16 cellular contexts compared by ENCODE assay signal in genomic region chr9:5110867-5111681, GRCh38.
"Had no signal": no experiment of that assay in that cellular context is flagged by ENCODE, and none has a peak within 500 bp of the region (broad histone marks: within the 10 kb centered on the region; RNA-seq: fewer than 3 reads in every experiment).

No MANE protein-coding gene starts in this region.

- DNase-seq: activated CD4-positive, alpha-beta T cell treated with anti-CD3 and anti-CD28 coated beads, Interleukin-2, amount 10 ng/mL, durations not matched to agents 24 days and 14 days; activated effector memory CD4-positive, alpha-beta T cell treated with anti-CD3 and anti-CD28 coated beads, Interleukin-2, amount 50 U/mL, for 16 hours; activated T-cell treated with anti-CD3 and anti-CD28 coated beads, Interleukin-2, amount 50 U/mL, for 72 hours; cortex of kidney; gastrocnemius medialis; mesenchymal stem cell; naive thymus-derived CD4-positive, alpha-beta T cell; stimulated activated naive B cell treated with anti-CD40 and anti-IgM and Interleukin-4, amounts not matched to agents 10 μg/mL and 1 μg/mL and 100 μg/mL, for 72 hours; T-cell; uterus had no signal

- H3K27me3 ChIP-seq: breast epithelium, gastrocnemius medialis, heart left ventricle, neural progenitor cell, pancreas, tibial artery, uterus had no signal

- H3K9me3 Mint-ChIP-seq: activated naive CD4-positive, alpha-beta T cell treated with anti-CD3 and anti-CD28 coated beads, Interleukin-2, amount 50 U/mL, for 24 hours; neural progenitor cell had no signal

- H3K36me3 ChIP-seq: neural progenitor cell, uterus had no signal

- H3K4me2 ChIP-seq: neural progenitor cell had no signal

- H3K4me3 Mint-ChIP-seq: activated CD4-positive, alpha-beta T cell treated with anti-CD3 and anti-CD28 coated beads, Interleukin-2, amount 10 ng/mL, durations not matched to agents 24 days and 14 days; activated naive CD4-positive, alpha-beta T cell treated with anti-CD3 and anti-CD28 coated beads, Interleukin-2, amount 50 U/mL, for 24 hours; activated T-cell treated with anti-CD3 and anti-CD28 coated beads, Interleukin-2, amount 50 U/mL, for 72 hours; naive thymus-derived CD4-positive, alpha-beta T cell; neural progenitor cell; stimulated activated naive B cell treated with anti-CD40 and anti-IgM and Interleukin-4, amounts not matched to agents 10 μg/mL and 1 μg/mL and 100 μg/mL, for 72 hours; T-cell had no signal

- H3K27ac Mint-ChIP-seq: activated CD4-positive, alpha-beta T cell treated with anti-CD3 and anti-CD28 coated beads, Interleukin-2, amount 10 ng/mL, durations not matched to agents 24 days and 14 days; activated naive CD4-positive, alpha-beta T cell treated with anti-CD3 and anti-CD28 coated beads, Interleukin-2, amount 50 U/mL, for 24 hours; activated T-cell treated with anti-CD3 and anti-CD28 coated beads, Interleukin-2, amount 50 U/mL, for 72 hours; naive thymus-derived CD4-positive, alpha-beta T cell; neural progenitor cell; stimulated activated naive B cell treated with anti-CD40 and anti-IgM and Interleukin-4, amounts not matched to agents 10 μg/mL and 1 μg/mL and 100 μg/mL, for 72 hours; T-cell had no signal

- H2AFZ ChIP-seq: neural progenitor cell had no signal

- H3K4me1 Mint-ChIP-seq: activated CD4-positive, alpha-beta T cell treated with anti-CD3 and anti-CD28 coated beads, Interleukin-2, amount 10 ng/mL, durations not matched to agents 24 days and 14 days; activated naive CD4-positive, alpha-beta T cell treated with anti-CD3 and anti-CD28 coated beads, Interleukin-2, amount 50 U/mL, for 24 hours; naive thymus-derived CD4-positive, alpha-beta T cell; neural progenitor cell; stimulated activated naive B cell treated with anti-CD40 and anti-IgM and Interleukin-4, amounts not matched to agents 10 μg/mL and 1 μg/mL and 100 μg/mL, for 72 hours; T-cell had no signal

- H3K27me3 Mint-ChIP-seq: activated CD4-positive, alpha-beta T cell treated with anti-CD3 and anti-CD28 coated beads, Interleukin-2, amount 10 ng/mL, durations not matched to agents 24 days and 14 days; activated naive CD4-positive, alpha-beta T cell treated with anti-CD3 and anti-CD28 coated beads, Interleukin-2, amount 50 U/mL, for 24 hours; naive thymus-derived CD4-positive, alpha-beta T cell; stimulated activated naive B cell treated with anti-CD40 and anti-IgM and Interleukin-4, amounts not matched to agents 10 μg/mL and 1 μg/mL and 100 μg/mL, for 72 hours; T-cell had no signal

- H3K27ac ChIP-seq: breast epithelium, gastrocnemius medialis, heart left ventricle, neural progenitor cell, pancreas, tibial artery, uterus had no signal

- H3K9me3 ChIP-seq: gastrocnemius medialis, pancreas, uterus had no signal

- H3K4me3 ChIP-seq: breast epithelium, gastrocnemius medialis, heart left ventricle, neural progenitor cell, pancreas, tibial artery, uterus had no signal

- H3K9ac ChIP-seq: neural progenitor cell had no signal

- H3K4me1 ChIP-seq: breast epithelium, gastrocnemius medialis, heart left ventricle, neural progenitor cell, pancreas, tibial artery, uterus had no signal
